ENCODE assay signal across 8 cellular contexts in the genomic region with DNA sequence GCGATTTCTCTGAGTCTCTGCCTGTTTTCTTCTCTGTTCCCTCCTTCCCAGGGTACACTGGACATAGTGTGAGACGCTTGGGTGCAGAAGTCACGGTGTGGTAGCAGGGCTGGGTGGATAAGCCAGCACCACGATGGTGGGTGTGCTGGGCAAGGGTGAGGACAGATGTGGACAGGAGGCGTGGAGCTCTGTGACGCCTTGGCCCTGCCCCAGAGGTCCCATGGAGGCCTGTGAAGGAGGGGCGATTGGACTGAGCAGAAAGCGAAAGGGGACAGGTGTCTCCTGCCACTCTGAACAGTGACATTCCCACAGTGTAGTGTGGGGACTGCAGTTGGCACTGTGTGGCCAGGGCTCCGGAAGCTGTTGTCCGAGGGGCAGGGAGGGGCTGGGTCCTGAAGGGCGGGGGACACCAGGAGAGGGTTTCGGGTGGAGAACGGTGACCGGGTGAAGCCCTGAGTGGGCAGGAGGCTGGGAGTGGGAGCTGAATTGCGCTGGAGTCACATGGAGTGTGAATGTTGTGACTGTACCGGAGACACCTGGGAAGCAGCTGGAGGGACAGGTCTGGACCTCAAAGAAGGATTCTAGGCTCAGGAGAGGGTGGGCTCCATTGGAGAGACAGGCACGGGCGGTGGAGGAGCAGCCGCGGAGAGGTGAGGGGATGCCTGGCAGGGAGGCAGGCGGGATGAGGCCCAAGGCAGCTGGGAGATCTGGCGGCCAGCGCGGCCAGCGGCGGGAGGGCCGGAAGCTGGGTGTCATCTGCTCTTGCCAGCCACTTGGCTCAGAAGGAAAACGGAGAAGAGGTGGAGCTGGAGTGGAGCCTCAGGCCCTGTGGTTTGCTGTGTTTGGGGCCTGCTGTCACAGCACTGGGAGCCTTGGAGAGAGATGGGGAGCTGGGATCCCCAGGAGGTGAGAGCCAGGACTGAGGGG. TPM values are rescaled to one million over a fixed set of nuclear protein-coding genes. Genes with fewer than 3 reads are reported as not detected.
DNase-seq lines count a peak whose midpoint lies in the region; ATAC-seq and TF ChIP-seq lines count a peak whose summit lies in the region.

No MANE protein-coding gene starts in this region.

- H3K27ac Mint-ChIP-seq in progenitor cell of endocrine pancreas = peak overlapping the region; percentile 74

- no peak for TF ChIP-seq CTCF in progenitor cell of endocrine pancreas (IDR thresholded peaks at IDR 0.05; ENCODE audit: unreplicated experiment)

- H3K36me3 Mint-ChIP-seq in progenitor cell of endocrine pancreas (ENCODE audit: insufficient read depth) = no peaks in the 10 kb centered on the region

- peaks cover 7% of the 10 kb centered on the region for H3K4me1 Mint-ChIP-seq in progenitor cell of endocrine pancreas (ENCODE audit: low read depth)

- H3K4me3 Mint-ChIP-seq in progenitor cell of endocrine pancreas (ENCODE audit: low read depth) = no peak overlapping the region

- H3K27me3 Mint-ChIP-seq in progenitor cell of endocrine pancreas = no peaks in the 10 kb centered on the region

- H3K9me3 Mint-ChIP-seq in progenitor cell of endocrine pancreas (ENCODE audit: low read depth) = no peaks in the 10 kb centered on the region

- DNase-seq in COLO829 (ENCODE audit: low spot score) (peak; percentile 66), NCI-H524 treated with DMSO at 0.1 percent for 48 hours (lab: John Stamatoyannopoulos, UW) (peak; percentile 64), foreskin melanocyte (peak; percentile 64), progenitor cell of endocrine pancreas (ENCODE audit: low spot score, unreplicated experiment) (no peak), NCI-H146 treated with DMSO at 0.1 percent for 48 hours (lab: John Stamatoyannopoulos, UW; ENCODE audit: unreplicated experiment) (no peak), OCI-M1 (lab: John Stamatoyannopoulos, UW) (no peak)
- DNase-seq in NK-92 treated with Interleukin-12 subunit alpha and Interleukin-12 subunit beta, amount 100 ng/mL, for 24 hours (lab: John Stamatoyannopoulos, UW) = no peak

- ATAC-seq in GM21367 (IDR thresholded peaks at IDR 0.05; ENCODE audit: unreplicated experiment) = no peak

RNA-seq across cellular contexts. Expression of gene TBC1D24, which starts 7.5 kb away (rescaled TPM):
- 23.3 and 23.8 TPM in 2 replicates for total RNA-seq in progenitor cell of endocrine pancreas

RNA-seq across cellular contexts. Expression of gene NTN3, which starts 11.3 kb away (rescaled TPM):
- total RNA-seq in progenitor cell of endocrine pancreas = 2.4 and 2.5 TPM in 2 replicates

RNA-seq across cellular contexts. Expression of gene TEDC2, which starts 22.5 kb away (rescaled TPM):
- total RNA-seq in progenitor cell of endocrine pancreas = 27.4 and 32.2 TPM in 2 replicates

RNA-seq across cellular contexts. Expression of gene ATP6V0C, which starts 31.3 kb away (rescaled TPM):
- total RNA-seq in progenitor cell of endocrine pancreas = 158 and 169 TPM in 2 replicates

RNA-seq across cellular contexts. Expression of gene AMDHD2, which starts 37.7 kb away (rescaled TPM):
- 38.7 and 40.8 TPM in 2 replicates for total RNA-seq in progenitor cell of endocrine pancreas

Comparison
In these comparisons a context has a peak if more than half of its experiments do, and no peak if none do; other contexts are left out.
1. DNase-seq: peak in COLO829 (single experiment), NCI-H524 treated with DMSO at 0.1 percent for 48 hours (single experiment) and foreskin melanocyte (single experiment); none in progenitor cell of endocrine pancreas (single experiment), NCI-H146 treated with DMSO at 0.1 percent for 48 hours (single experiment), NK-92 treated with Interleukin-12 subunit alpha and Interleukin-12 subunit beta, amount 100 ng/mL, for 24 hours (single experiment) and OCI-M1 (single experiment).